In the genomic region with DNA sequence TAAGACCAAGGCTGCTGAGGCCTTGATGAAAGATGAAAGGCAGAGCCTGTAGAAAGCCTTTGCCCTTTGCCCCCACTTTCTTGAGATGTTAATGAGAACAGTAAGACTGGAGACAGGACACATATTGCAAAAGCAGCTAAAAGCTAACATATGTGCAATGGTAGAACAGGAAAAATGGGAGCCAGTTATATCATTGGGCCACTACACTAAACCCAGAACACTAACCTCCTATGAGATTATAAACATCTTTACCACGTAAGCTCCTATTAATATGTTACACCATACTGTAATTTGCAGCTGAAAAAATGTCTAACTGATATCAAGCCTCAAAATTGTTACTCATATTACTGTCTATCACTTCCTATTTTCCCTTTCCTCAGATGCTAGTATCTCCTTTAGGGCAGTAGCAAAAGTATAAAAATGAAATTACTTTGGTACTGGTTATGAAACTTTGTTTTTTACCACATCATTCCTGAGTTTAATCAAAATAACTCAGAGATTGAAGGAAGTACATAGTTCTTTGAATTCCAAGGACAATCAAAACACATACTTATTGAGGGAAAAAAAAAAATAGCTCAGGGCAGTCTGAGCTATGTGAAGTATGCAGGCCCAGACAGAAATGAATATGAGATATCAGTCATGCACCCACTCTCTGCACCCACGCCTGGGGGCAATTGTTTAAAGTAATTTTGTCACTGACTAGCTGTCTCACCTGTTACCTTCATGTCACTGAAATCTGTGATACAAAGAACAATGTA, we compare ENCODE assay signal across 9 cellular contexts. TPM values are rescaled to one million over a fixed set of nuclear protein-coding genes. Genes with fewer than 3 reads are reported as not detected.
DNase-seq lines count a peak whose midpoint lies in the region; ATAC-seq and TF ChIP-seq lines count a peak whose summit lies in the region.
"Had no signal": no experiment of that assay in that cellular context is flagged by ENCODE, and none has a peak within 500 bp of the region (broad histone marks: within the 10 kb centered on the region; RNA-seq: fewer than 3 reads in every experiment).

No MANE protein-coding gene starts in this region.

- H3K36me3 Mint-ChIP-seq in activated T-helper 17 cell treated with anti-CD3 and anti-CD28 coated beads, Interleukin-2, amount 50 U/mL, for 72 hours (ENCODE audit: low read depth): peaks cover 63% of the 10 kb centered on the region
- no peaks in the 10 kb centered on the region for H3K36me3 Mint-ChIP-seq in natural killer cell

- no peaks in the 10 kb centered on the region for H3K9me3 ChIP-seq in ovary

- peaks cover 18% of the 10 kb centered on the region for H3K4me1 ChIP-seq in ovary (ENCODE audit: insufficient read depth)

- 4 to 28% (median 6%) methylated on average over 2 of the region's 2 CpGs for WGBS in ovary, 3 donors

- H3K4me1 Mint-ChIP-seq in activated T-helper 17 cell treated with anti-CD3 and anti-CD28 coated beads, Interleukin-2, amount 50 U/mL, for 72 hours: no peaks in the 10 kb centered on the region
- H3K4me1 Mint-ChIP-seq in natural killer cell: peaks cover 0 to 7% of the 10 kb centered on the region in 2 donors

- peak; percentile 59 for ATAC-seq in activated T-helper 17 cell treated with anti-CD3 and anti-CD28 coated beads, Interleukin-2, amount 50 U/mL, for 72 hours (replicated peaks)
- ATAC-seq in natural killer cell: no peak
- no peak for ATAC-seq in GM18858 (IDR thresholded peaks at IDR 0.05; ENCODE audit: unreplicated experiment)

- DNase-seq in SIG-M5 treated with dmso at 0.1 percent for 504 hours (lab: John Stamatoyannopoulos, UW; ENCODE audit: unreplicated experiment): peak; percentile 9
- DNase-seq in SIG-M5 (lab: John Stamatoyannopoulos, UW): no peak
- peak; percentile 53 to 74 for DNase-seq in foreskin fibroblast
- DNase-seq in natural killer cell: no peak
- DNase-seq in ovary: no peak
- DNase-seq: NCI-H524 treated with DMSO at 0.1 percent for 48 hours had no signal

- TF ChIP-seq POLR2A in ovary (IDR thresholded peaks at IDR 0.05): no peak

- no peak for TF ChIP-seq EP300 in ovary (IDR thresholded peaks at IDR 0.05)

- no peaks in the 10 kb centered on the region for H3K9me3 Mint-ChIP-seq in activated T-helper 17 cell treated with anti-CD3 and anti-CD28 coated beads, Interleukin-2, amount 50 U/mL, for 72 hours
- no peaks in the 10 kb centered on the region for H3K9me3 Mint-ChIP-seq in natural killer cell

- no peak overlapping the region for H3K27ac Mint-ChIP-seq in activated T-helper 17 cell treated with anti-CD3 and anti-CD28 coated beads, Interleukin-2, amount 50 U/mL, for 72 hours
- H3K27ac Mint-ChIP-seq in natural killer cell: no peak overlapping the region

- H3K36me3 ChIP-seq in ovary: no peaks in the 10 kb centered on the region

- H3K27ac ChIP-seq in temporal lobe (ENCODE audit: low read depth, low read length): peak overlapping the region; percentile 23
- peak overlapping the region in 1 of 2 donors; percentile 29 for H3K27ac ChIP-seq in ovary

- TF ChIP-seq CTCF in foreskin fibroblast (IDR thresholded peaks at IDR 0.05; ENCODE audit: low read depth, low read length): no peak
- no peak for TF ChIP-seq CTCF in natural killer cell (IDR thresholded peaks at IDR 0.05)
- no peak for TF ChIP-seq CTCF in ovary (IDR thresholded peaks at IDR 0.05)

- intact Hi-C loops in natural killer cell (cut with micrococcal nuclease): no loop called here
- intact Hi-C loops in ovary (cut with DNase I): no loop called here

- no peaks in the 10 kb centered on the region for H3K27me3 Mint-ChIP-seq in activated T-helper 17 cell treated with anti-CD3 and anti-CD28 coated beads, Interleukin-2, amount 50 U/mL, for 72 hours
- no peaks in the 10 kb centered on the region for H3K27me3 Mint-ChIP-seq in natural killer cell (ENCODE audit: low read depth in 2 of 2)

- H3K4me3 Mint-ChIP-seq in activated T-helper 17 cell treated with anti-CD3 and anti-CD28 coated beads, Interleukin-2, amount 50 U/mL, for 72 hours: no peak overlapping the region
- H3K4me3 Mint-ChIP-seq in natural killer cell: no peak overlapping the region

- H3K4me3 ChIP-seq in foreskin fibroblast (ENCODE audit: low read depth in 1 of 2, low read length in 2 of 2) (no peak overlapping the region), ovary (no peak overlapping the region)

- H3K27me3 ChIP-seq in ovary: no peaks in the 10 kb centered on the region

RNA-seq across cellular contexts. Expression of gene HPS5, which starts 9.1 kb away (rescaled TPM):
- 10 to 100 TPM; 17.9 to 23.5 TPM for total RNA-seq in activated T-helper 17 cell treated with anti-CD3 and anti-CD28 coated beads, Interleukin-2, amount 50 U/mL, for 72 hours
- total RNA-seq in temporal lobe (76.0 TPM), natural killer cell (10 to 100 TPM; 11.5 to 14.5 (median 14.0) TPM), ovary (10 to 100 TPM; 17.5 to 32.7 (median 18.5) TPM)
- 10 to 100 TPM; 11.0 to 19.0 TPM for polyA plus RNA-seq in ovary

RNA-seq across cellular contexts. Expression of gene GTF2H1, which starts 9.5 kb away (rescaled TPM):
- total RNA-seq in activated T-helper 17 cell treated with anti-CD3 and anti-CD28 coated beads, Interleukin-2, amount 50 U/mL, for 72 hours: 10 to 100 TPM; 48.9 to 54.2 TPM
- total RNA-seq in temporal lobe (59.3 TPM), natural killer cell (10 to 100 TPM; 18.4 to 31.5 (median 22.4) TPM), ovary (10 to 100 TPM; 30.0 to 48.3 (median 38.3) TPM)
- polyA plus RNA-seq in ovary: 10 to 100 TPM; 23.9 to 41.0 TPM

RNA-seq across cellular contexts. Expression of gene SAA1, which starts 46.8 kb away (rescaled TPM):
- total RNA-seq in activated T-helper 17 cell treated with anti-CD3 and anti-CD28 coated beads, Interleukin-2, amount 50 U/mL, for 72 hours: not detected
- total RNA-seq in temporal lobe: not detected
- not detected for total RNA-seq in natural killer cell
- 10 to 100 TPM in 2 of 7 donors, 1 to 10 TPM in 4, not detected in 1; 1.1 to 14.4 (median 4.9) TPM for total RNA-seq in ovary
- 1 to 10 TPM; 1.3 to 4.3 TPM for polyA plus RNA-seq in ovary

Comparison
In these comparisons a context has a peak if more than half of its experiments do, and no peak if none do; other contexts are left out.
1. DNase-seq: peak in SIG-M5 treated with dmso at 0.1 percent for 504 hours (single experiment) and foreskin fibroblast (2 of 2); none in SIG-M5 (single experiment), natural killer cell (single experiment) and ovary (0 of 5).